In genomic region chr1:29197590-29197924, GRCh38 we compare ENCODE assay signal across 8 cellular contexts. TPM values are rescaled to one million over a fixed set of nuclear protein-coding genes. Genes with fewer than 3 reads are reported as not detected.
DNase-seq lines count a peak whose midpoint lies in the region; ATAC-seq and TF ChIP-seq lines count a peak whose summit lies in the region.

No MANE protein-coding gene starts in this region.

- no peak overlapping the region for H3K4me3 Mint-ChIP-seq in nephron progenitor cell

- no peaks in the 10 kb centered on the region for H3K9me3 Mint-ChIP-seq in nephron progenitor cell

- no peaks in the 10 kb centered on the region for H3K27me3 Mint-ChIP-seq in nephron progenitor cell (ENCODE audit: low read depth, poor library complexity)

- H3K27ac Mint-ChIP-seq in nephron progenitor cell = no peak overlapping the region

- peak; percentile 56 for DNase-seq in EL
- peak; percentile 38 for DNase-seq in SK-N-DZ (ENCODE audit: low spot score)
- DNase-seq in cerebellar cortex (ENCODE audit: low spot score) = peak; percentile 36
- no peak for DNase-seq in nephron progenitor cell

- peak; percentile 19 for TF ChIP-seq CTCF in nephron progenitor cell (IDR thresholded peaks at IDR 0.05)

- H3K4me1 Mint-ChIP-seq in nephron progenitor cell = no peaks in the 10 kb centered on the region

- H3K9ac ChIP-seq in HUES48 (ENCODE audit: low read depth, low read length) = no peak overlapping the region

- no peaks in the 10 kb centered on the region for H3K9me3 ChIP-seq in HUES48 (ENCODE audit: control insufficient read depth, insufficient read depth, low read length)

- H3K36me3 Mint-ChIP-seq in nephron progenitor cell (ENCODE audit: low read depth) = peaks cover 44% of the 10 kb centered on the region

- 0 out of 2 replicates have a peak, but pooled peaks cover 4% of the 10 kb centered on the region for H3K4me1 ChIP-seq in HUES48 (ENCODE audit: control insufficient read depth, insufficient read depth, low read length)

- peaks cover 48% of the 10 kb centered on the region for H3K36me3 ChIP-seq in HUES48 (ENCODE audit: control insufficient read depth, insufficient read depth, low read length)

- H3K27me3 ChIP-seq in HUES48 (ENCODE audit: control insufficient read depth, insufficient read depth, low read length) = no peaks in the 10 kb centered on the region

- no peak overlapping the region for H3K4me3 ChIP-seq in HUES48 (ENCODE audit: low read depth, low read length)

- peak overlapping the region; percentile 36 for H3K27ac ChIP-seq in HUES48 (ENCODE audit: low read depth, low read length)

- ATAC-seq in GM18517 (IDR thresholded peaks at IDR 0.05; ENCODE audit: unreplicated experiment) = no peak
- ATAC-seq in HG03457 (IDR thresholded peaks at IDR 0.05; ENCODE audit: unreplicated experiment) = no peak
- ATAC-seq in HG03139 (IDR thresholded peaks at IDR 0.05; ENCODE audit: unreplicated experiment) = no peak

RNA-seq across cellular contexts. Expression of gene SRSF4, which starts 15.9 kb away (rescaled TPM):
- polyA plus RNA-seq in SK-N-DZ (2014; cell fraction: cytosol; rRNA removed) = 34.8 and 42.6 TPM in 2 replicates
- 32.7 and 42.1 TPM in 2 replicates for polyA plus RNA-seq in SK-N-DZ (2014; cell fraction: nucleus; rRNA removed)

RNA-seq across cellular contexts. Expression of gene MECR, which starts 33.2 kb away (rescaled TPM):
- 20.2 and 32.6 TPM in 2 replicates for polyA plus RNA-seq in SK-N-DZ (2014; cell fraction: cytosol; rRNA removed)
- polyA plus RNA-seq in SK-N-DZ (2014; cell fraction: nucleus; rRNA removed) = 19.5 and 31.2 TPM in 2 replicates

RNA-seq across cellular contexts. Expression of gene PTPRU, which starts 38.8 kb away (rescaled TPM):
- polyA plus RNA-seq in SK-N-DZ (2014; cell fraction: cytosol; rRNA removed) = 8.8 and 12.8 TPM in 2 replicates
- polyA plus RNA-seq in SK-N-DZ (2014; cell fraction: nucleus; rRNA removed) = 14.7 and 30.1 TPM in 2 replicates
